Comparison of ENCODE assay signal across 9 cellular contexts in the genomic region with DNA sequence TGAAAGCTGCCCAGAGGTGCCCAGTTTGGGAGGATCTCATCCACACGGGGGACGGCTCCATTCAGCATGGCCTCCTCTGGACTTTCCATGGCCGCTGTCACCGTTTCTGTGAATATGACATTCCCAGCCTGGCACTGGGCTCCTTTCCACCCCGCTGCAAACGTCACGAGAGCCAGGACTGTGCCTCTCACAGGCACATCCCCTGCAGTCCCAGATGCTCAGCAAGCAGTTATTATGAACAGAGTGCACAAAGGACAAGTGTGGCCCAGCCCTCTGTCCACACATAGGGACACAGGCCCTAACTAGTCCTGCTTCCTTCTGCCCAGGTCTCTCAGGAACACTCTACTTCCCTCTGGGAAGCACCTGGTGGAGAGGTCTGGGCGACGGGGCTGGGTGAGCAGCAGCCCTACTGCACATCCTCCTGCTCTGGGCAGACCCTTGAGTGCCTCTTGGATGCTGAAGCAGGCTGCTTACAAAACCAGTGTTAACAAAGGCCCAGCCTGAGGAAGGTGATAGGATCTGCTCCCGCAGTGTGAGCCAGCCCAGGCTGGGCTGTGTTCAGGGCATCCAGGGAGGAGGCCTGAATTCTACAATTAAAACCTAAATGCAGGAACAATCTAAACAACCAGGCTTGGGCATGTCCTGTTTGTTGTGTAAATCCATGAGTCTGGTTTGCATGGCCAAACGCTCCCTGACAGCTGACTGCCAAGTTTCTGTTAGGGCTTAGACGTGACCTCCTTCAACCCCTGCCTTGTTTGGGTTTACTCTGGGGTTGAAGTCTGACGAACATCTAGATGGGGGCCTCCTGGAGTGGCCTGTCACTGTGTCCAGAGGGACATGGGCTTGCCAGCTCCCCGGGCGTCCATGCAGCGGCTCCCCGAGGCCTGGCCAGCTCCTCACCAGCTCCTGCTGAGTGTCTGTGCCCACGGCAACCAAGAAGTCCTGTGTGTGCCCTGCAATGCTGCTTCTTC.
DNase-seq lines count a peak whose midpoint lies in the region; ATAC-seq lines count a peak whose summit lies in the region.
"Had no signal": no experiment of that assay in that cellular context is flagged by ENCODE, and none has a peak within 500 bp of the region (broad histone marks: within the 10 kb centered on the region; RNA-seq: fewer than 3 reads in every experiment).

No MANE protein-coding gene starts in this region.

- DNase-seq in DMS153 treated with DMSO at 0.1 percent for 48 hours (lab: John Stamatoyannopoulos, UW; ENCODE audit: unreplicated experiment) (peak; percentile 76), NCI-H345 treated with DMSO at 0.1 percent for 48 hours (lab: John Stamatoyannopoulos, UW; ENCODE audit: unreplicated experiment) (peak; percentile 40), Right ventricle myocardium inferior (ENCODE audit: missing footprints) (no peak), posterior vena cava (ENCODE audit: low spot score) (peak; percentile 73), inferior parietal cortex (ENCODE audit: extremely low spot score) (no peak)
- DNase-seq: Calu3 had no signal

- intact Hi-C loops in Right ventricle myocardium inferior (cut with DNase I): loop anchor here (5.0 kb wide), 5 partner anchors 128 to 252 kb away; no protein-coding TSS in a partner anchor
- intact Hi-C loops in posterior vena cava (cut with DNase I): loop anchor here (5.0 to 10.0 kb wide), 3 partner anchors 60 to 270 kb away; a partner anchor contains a TSS

- ATAC-seq in Right ventricle myocardium inferior: peak; percentile 9
- ATAC-seq in GM18909 (IDR thresholded peaks at IDR 0.05; ENCODE audit: poor library complexity, unreplicated experiment): no peak
- no peak for ATAC-seq in GM18868 (IDR thresholded peaks at IDR 0.05; ENCODE audit: unreplicated experiment)
- ATAC-seq in HG03025 (IDR thresholded peaks at IDR 0.05; ENCODE audit: low FRiP score, unreplicated experiment): no peak

Comparison
In these comparisons a context has a peak if more than half of its experiments do, and no peak if none do; other contexts are left out.
1. DNase-seq: peak in DMS153 treated with DMSO at 0.1 percent for 48 hours (single experiment), NCI-H345 treated with DMSO at 0.1 percent for 48 hours (single experiment) and posterior vena cava (single experiment); none in Right ventricle myocardium inferior (single experiment) and inferior parietal cortex (single experiment).